Comparison of ENCODE assay signal across 18 cellular contexts in genomic region chr12:53077030-53077429, GRCh38. TPM values are rescaled to one million over a fixed set of nuclear protein-coding genes. Genes with fewer than 3 reads are reported as not detected.
DNase-seq lines count a peak whose midpoint lies in the region; TF ChIP-seq lines count a peak whose summit lies in the region.
"Had no signal": no experiment of that assay in that cellular context is flagged by ENCODE, and none has a peak within 500 bp of the region (broad histone marks: within the 10 kb centered on the region; RNA-seq: fewer than 3 reads in every experiment).

No MANE protein-coding gene starts in this region.

- no peak overlapping the region for H3K27ac Mint-ChIP-seq in T-helper 1 cell treated with Interleukin-12 subunit alpha and Interleukin-12 subunit beta and Interleukin-4 antibody, amounts not matched to agents 30 μg/mL and 1 μg/mL, for 36 hours
- H3K27ac Mint-ChIP-seq in progenitor cell of endocrine pancreas, result peak overlapping the region; percentile 87
- H3K27ac Mint-ChIP-seq in CD14-positive monocyte, result no peak overlapping the region

- H3K4me3 Mint-ChIP-seq in T-helper 1 cell treated with Interleukin-12 subunit alpha and Interleukin-12 subunit beta and Interleukin-4 antibody, amounts not matched to agents 30 μg/mL and 1 μg/mL, for 36 hours, result peak overlapping the region; percentile 94
- H3K4me3 Mint-ChIP-seq in progenitor cell of endocrine pancreas (ENCODE audit: low read depth) (peak overlapping the region; percentile 60), CD14-positive monocyte (no peak overlapping the region)

- H3K36me3 Mint-ChIP-seq in T-helper 1 cell treated with Interleukin-12 subunit alpha and Interleukin-12 subunit beta and Interleukin-4 antibody, amounts not matched to agents 30 μg/mL and 1 μg/mL, for 36 hours (ENCODE audit: low read depth), result peaks cover 38% of the 10 kb centered on the region
- peaks cover 22% of the 10 kb centered on the region for H3K36me3 Mint-ChIP-seq in progenitor cell of endocrine pancreas (ENCODE audit: insufficient read depth)
- H3K36me3 Mint-ChIP-seq in CD14-positive monocyte, result peaks cover 47 to 51% of the 10 kb centered on the region in 2 donors

- intact Hi-C loops in CD14-positive monocyte (cut with micrococcal nuclease), result no loop called here

- no peaks in the 10 kb centered on the region for H3K27me3 Mint-ChIP-seq in T-helper 1 cell treated with Interleukin-12 subunit alpha and Interleukin-12 subunit beta and Interleukin-4 antibody, amounts not matched to agents 30 μg/mL and 1 μg/mL, for 36 hours (ENCODE audit: low read depth)
- H3K27me3 Mint-ChIP-seq in progenitor cell of endocrine pancreas (no peaks in the 10 kb centered on the region), CD14-positive monocyte (ENCODE audit: low read depth in 3 of 3) (peaks cover 0 to 4% (median 2%) of the 10 kb centered on the region in 3 donors)

- TF ChIP-seq CTCF in coronary artery (IDR thresholded peaks at IDR 0.05) (no peak), progenitor cell of endocrine pancreas (IDR thresholded peaks at IDR 0.05; ENCODE audit: unreplicated experiment) (no peak), CD14-positive monocyte (IDR thresholded peaks at IDR 0.05) (no peak)

- peak overlapping the region; percentile 13 to 46 for H3K27ac ChIP-seq in coronary artery
- H3K27ac ChIP-seq: 22Rv1, psoas muscle had no signal

- DNase-seq in T-helper 1 cell (no peak), NCI-H510A (lab: John Stamatoyannopoulos, UW) (peak; percentile 62), coronary artery (ENCODE audit: low spot score) (no peak), progenitor cell of endocrine pancreas (ENCODE audit: low spot score, unreplicated experiment) (peak; percentile 45), CD14-positive monocyte (ENCODE audit: low spot score) (no peak), NCI-H187 (lab: John Stamatoyannopoulos, UW) (no peak), NCI-H2029 (lab: John Stamatoyannopoulos, UW) (no peak)
- DNase-seq: heart left ventricle; kidney; NCI-H345; psoas muscle; stimulated activated CD4-positive, alpha-beta T cell treated with anti-CD3 and anti-CD28 coated beads, Interleukin-15, amount 100 ng/mL, for 24 hours; substantia nigra had no signal

- H3K9me3 Mint-ChIP-seq in T-helper 1 cell treated with Interleukin-12 subunit alpha and Interleukin-12 subunit beta and Interleukin-4 antibody, amounts not matched to agents 30 μg/mL and 1 μg/mL, for 36 hours, result no peaks in the 10 kb centered on the region
- H3K9me3 Mint-ChIP-seq in progenitor cell of endocrine pancreas (ENCODE audit: low read depth) (no peaks in the 10 kb centered on the region), CD14-positive monocyte (no peaks in the 10 kb centered on the region)

- H3K4me3 ChIP-seq in coronary artery, result no peak overlapping the region
- H3K4me3 ChIP-seq: GM12878, K562, psoas muscle had no signal

- peaks cover 19% of the 10 kb centered on the region for H3K4me1 Mint-ChIP-seq in T-helper 1 cell treated with Interleukin-12 subunit alpha and Interleukin-12 subunit beta and Interleukin-4 antibody, amounts not matched to agents 30 μg/mL and 1 μg/mL, for 36 hours (ENCODE audit: low read depth)
- H3K4me1 Mint-ChIP-seq in progenitor cell of endocrine pancreas (ENCODE audit: low read depth) (peaks cover 44% of the 10 kb centered on the region), CD14-positive monocyte (peaks cover 50% of the 10 kb centered on the region)

RNA-seq across cellular contexts. Expression of gene SPRYD3, which starts 2.2 kb away (rescaled TPM):
- 17.9 and 18.0 TPM in 2 replicates for total RNA-seq in progenitor cell of endocrine pancreas
- 10 to 100 TPM; 21.8 to 26.9 TPM for polyA plus RNA-seq in CD14-positive monocyte

RNA-seq across cellular contexts. Expression of gene IGFBP6, which starts 20.4 kb away (rescaled TPM):
- total RNA-seq in progenitor cell of endocrine pancreas, result 25.7 and 26.5 TPM in 2 replicates
- polyA plus RNA-seq in CD14-positive monocyte, result not detected

RNA-seq across cellular contexts. Expression of gene SOAT2, which starts 26.3 kb away (rescaled TPM):
- 0.98 and 1.1 TPM in 2 replicates for total RNA-seq in progenitor cell of endocrine pancreas
- polyA plus RNA-seq in CD14-positive monocyte, result not detected
- total RNA-seq: esophagus mucosa, K562, psoas muscle had no signal
- polyA plus RNA-seq: heart left ventricle had no signal

RNA-seq across cellular contexts. Expression of gene TNS2, which starts 27.2 kb away (rescaled TPM):
- total RNA-seq in progenitor cell of endocrine pancreas, result 6.6 and 7.3 TPM in 2 replicates
- polyA plus RNA-seq in CD14-positive monocyte, result under 1 TPM; 0.36 to 0.43 TPM

Comparison
In these comparisons a context has a peak if more than half of its experiments do, and no peak if none do; other contexts are left out.
1. H3K4me3 Mint-ChIP-seq: peak in T-helper 1 cell treated with Interleukin-12 subunit alpha and Interleukin-12 subunit beta and Interleukin-4 antibody, amounts not matched to agents 30 μg/mL and 1 μg/mL, for 36 hours (single experiment) and progenitor cell of endocrine pancreas (single experiment); none in CD14-positive monocyte (0 of 2).
2. DNase-seq: peak in NCI-H510A (single experiment) and progenitor cell of endocrine pancreas (single experiment); none in T-helper 1 cell (0 of 5), coronary artery (single experiment), CD14-positive monocyte (single experiment), NCI-H187 (0 of 2) and NCI-H2029 (single experiment).